14 cellular contexts compared by ENCODE assay signal in genomic region chr2:188181439-188181838, GRCh38.
DNase-seq lines count a peak whose midpoint lies in the region; ATAC-seq, FAIRE-seq and TF ChIP-seq lines count a peak whose summit lies in the region.
"Had no signal": no experiment of that assay in that cellular context is flagged by ENCODE, and none has a peak within 500 bp of the region (broad histone marks: within the 10 kb centered on the region; RNA-seq: fewer than 3 reads in every experiment).

No MANE protein-coding gene starts in this region.

- intact Hi-C loops in sciatic nerve (cut with DNase I), result no loop called here

- H4K91ac ChIP-seq in H1 (replicated peaks; ENCODE audit: insufficient read length, low read length), result no peak overlapping the region

- POLR2A ChIA-PET in H1 (lab: Charles Lee; ENCODE audit: partially characterized antibody), result interaction anchor here (1.5 kb wide), 1 partner anchor 111 kb away, joined by 4 read pairs; the partner anchor contains the start of gene GULP1

- no peak overlapping the region for H3K56ac ChIP-seq in H1 (replicated peaks; ENCODE audit: insufficient read length, low read depth, low read length)

- ATAC-seq in activated T-cell treated with anti-CD3 and anti-CD28 coated beads, Interleukin-2, amount 50 U/mL, for 4 hours, result no peak
- ATAC-seq in sciatic nerve (peak; percentile 40), GM19397 (IDR thresholded peaks at IDR 0.05; ENCODE audit: unreplicated experiment) (no peak)
- ATAC-seq: activated naive CD4-positive, alpha-beta T cell treated with anti-CD3 and anti-CD28 coated beads, Interleukin-2, amount 50 U/mL, for 72 hours; gastroesophageal sphincter; mucosa of descending colon had no signal

- H3K18ac ChIP-seq in H1 (ENCODE audit: extremely low read depth, low read length), result no peak overlapping the region; the same call in 1 of the 2 replicates

- peak overlapping the region in 1 of 2 experiments; percentile 43; a peak in 1 of 4 replicates for H3K4me2 ChIP-seq in H1 (ENCODE audit: insufficient read depth in 1 of 2, low read depth in 2 of 2, low read length in 2 of 2)

- H2AFZ ChIP-seq in H1 (ENCODE audit: low read length), result peak overlapping the region; percentile 20; the same call in 1 of the 2 replicates

- no peak for DNase-seq in activated T-cell treated with anti-CD3 and anti-CD28 coated beads, Interleukin-2, amount 50 U/mL, for 4 hours
- no peak for DNase-seq in activated T-cell treated with anti-CD3 and anti-CD28 coated beads, Interleukin-2, amount 50 U/mL, for 48 hours
- peak; percentile 9 for DNase-seq in MV-4-11 (lab: John Stamatoyannopoulos, UW)
- DNase-seq in H1 (ENCODE audit: low read depth in 1 of 2, low spot score in 2 of 2), result no peak
- no peak for DNase-seq in sciatic nerve (ENCODE audit: low spot score)
- DNase-seq in cerebellum (ENCODE audit: low spot score), result no peak
- DNase-seq in GM20000 (ENCODE audit: low spot score), result no peak
- DNase-seq: activated CD8-positive, alpha-beta memory T cell treated with anti-CD3 and anti-CD28 coated beads, Interleukin-2, amount 50 U/mL, for 4 hours; caudate nucleus; MG63 had no signal

- peak overlapping the region; percentile 7 for H3K4ac ChIP-seq in H1 (replicated peaks; ENCODE audit: insufficient read length, low read depth, low read length)

- no peak overlapping the region; the same call in 1 of the 2 replicates for H2BK20ac ChIP-seq in H1 (ENCODE audit: low read length)

- H2AK5ac ChIP-seq in H1 (ENCODE audit: low read depth, low read length), result no peak overlapping the region

- FAIRE-seq in H1 (lab: Jason Lieb, UNC), result peak; percentile 81

- H4K8ac ChIP-seq in H1 (ENCODE audit: extremely low read depth, insufficient read depth, low read length), result no peak overlapping the region

- no peak for TF ChIP-seq EP300 in H1 (IDR thresholded peaks at IDR 0.05; ENCODE audit: borderline replicate concordance in 1 of 2, low read depth in 2 of 2, low read length in 2 of 2)

- H3K4me1 ChIP-seq in H1 (replicated peaks in 1 of 4; ENCODE audit: control insufficient read depth in 3 of 4, insufficient read depth in 4 of 4, low read length in 3 of 4), result peaks cover 0 to 9% (median under 1%) of the 10 kb centered on the region in 4 experiments; a peak in 2 of 7 replicates
- H3K4me1 ChIP-seq: gastroesophageal sphincter had no signal

- H3K9me3 Mint-ChIP-seq in activated T-cell treated with anti-CD3 and anti-CD28 coated beads, Interleukin-2, amount 50 U/mL, for 4 hours, result peaks cover 3% of the 10 kb centered on the region

- no peak overlapping the region for H2BK120ac ChIP-seq in H1 (replicated peaks; ENCODE audit: low read depth, low read length)

- H3K4me3 ChIP-seq in H1 (ENCODE audit: extremely low read depth in 1 of 4, insufficient read depth in 2 of 4, low read depth in 3 of 4, low read length in 4 of 4), result no peak overlapping the region
- H3K4me3 ChIP-seq: gastroesophageal sphincter, MG63, mucosa of descending colon had no signal

- TF ChIP-seq CTCF in H1 (IDR thresholded peaks at IDR 0.05; ENCODE audit: control extremely low read depth in 1 of 3, insufficient read depth in 1 of 3, low read depth in 1 of 3, low read length in 3 of 3) (no peak), GM20000 (IDR thresholded peaks at IDR 0.05; ENCODE audit: extremely low read depth, missing control alignments) (no peak)

- no peak overlapping the region for H3K14ac ChIP-seq in H1 (ENCODE audit: insufficient read length)

- no peaks in the 10 kb centered on the region for H4K20me1 ChIP-seq in H1 (replicated peaks in 1 of 2; ENCODE audit: control insufficient read depth in 1 of 2, insufficient read depth in 2 of 2, low read length in 2 of 2)

- no peaks in the 10 kb centered on the region for H3K36me3 Mint-ChIP-seq in activated T-cell treated with anti-CD3 and anti-CD28 coated beads, Interleukin-2, amount 50 U/mL, for 4 hours (ENCODE audit: insufficient read depth)
- H3K36me3 Mint-ChIP-seq: activated naive CD4-positive, alpha-beta T cell treated with anti-CD3 and anti-CD28 coated beads, Interleukin-2, amount 50 U/mL, for 72 hours had no signal

- CTCF ChIA-PET in H1 (lab: Charles Lee; ENCODE audit: partially characterized antibody), result no interaction called here

- 0 out of 2 replicates have a peak overlapping the region, but pooled peaks have one; percentile 40 for H2BK12ac ChIP-seq in H1 (ENCODE audit: low read depth, low read length)

- H3K23ac ChIP-seq in H1 (ENCODE audit: insufficient read length), result no peak overlapping the region

- no peaks in the 10 kb centered on the region; a peak in 1 of 4 replicates for H3K9me3 ChIP-seq in H1 (ENCODE audit: insufficient read depth in 2 of 2, low read depth in 1 of 2, low read length in 1 of 2)
- H3K9me3 ChIP-seq: gastroesophageal sphincter, MG63, mucosa of descending colon had no signal

- H4K5ac ChIP-seq in H1 (ENCODE audit: insufficient read length, low read depth, low read length), result peak overlapping the region; percentile 42

- no peak overlapping the region for H3K9ac ChIP-seq in H1 (replicated peaks in 1 of 4; ENCODE audit: extremely low read depth in 1 of 4, low read depth in 3 of 4, low read length in 3 of 4)

- TF ChIP-seq POLR2A in H1 (IDR thresholded peaks at IDR 0.05; ENCODE audit: control extremely low read depth in 1 of 2, low read depth in 2 of 2, low read length in 2 of 2), result no peak

- no peaks in the 10 kb centered on the region for H3K27me3 ChIP-seq in H1 (replicated peaks in 1 of 4; ENCODE audit: control insufficient read depth in 3 of 4, extremely low read depth in 1 of 4, insufficient read depth in 3 of 4, low read length in 3 of 4)
- H3K27me3 ChIP-seq: gastroesophageal sphincter, MG63 had no signal

- no peaks in the 10 kb centered on the region for H3K79me2 ChIP-seq in H1 (ENCODE audit: control insufficient read depth in 1 of 2, insufficient read depth in 2 of 2, low read length in 2 of 2)

- H3K79me1 ChIP-seq in H1 (ENCODE audit: low read depth, low read length), result no peaks in the 10 kb centered on the region

- H3K4me3 Mint-ChIP-seq in activated T-cell treated with anti-CD3 and anti-CD28 coated beads, Interleukin-2, amount 50 U/mL, for 4 hours, result peak overlapping the region; percentile 2

- H3K23me2 ChIP-seq in H1 (ENCODE audit: low read depth, low read length), result no peaks in the 10 kb centered on the region

- TF ChIP-seq RAD21 in H1 (IDR thresholded peaks at IDR 0.05 in 1 of 2, conservative IDR thresholded peaks at IDR 0.05 in 1 of 2; ENCODE audit: low read depth in 2 of 2, low read length in 2 of 2), result no peak

- no peak overlapping the region for H3K27ac ChIP-seq in H1 (ENCODE audit: low read depth, low read length)
- H3K27ac ChIP-seq: gastroesophageal sphincter had no signal

- H3K4me1 Mint-ChIP-seq in activated T-cell treated with anti-CD3 and anti-CD28 coated beads, Interleukin-2, amount 50 U/mL, for 4 hours (ENCODE audit: low read depth), result peaks cover 3% of the 10 kb centered on the region

- no peaks in the 10 kb centered on the region for H3K36me3 ChIP-seq in H1 (ENCODE audit: control insufficient read depth in 2 of 4, insufficient read depth in 4 of 4, low read length in 3 of 4)
- H3K36me3 ChIP-seq: gastroesophageal sphincter, MG63 had no signal

- 51% methylated on average over 4 of the region's 4 CpGs; no CpG with 5 or more reads in 1 of the 2 experiments for WGBS in H1 (ENCODE audit: extremely low coverage in 1 of 2, insufficient coverage in 1 of 2, insufficient read length in 1 of 2, insufficient replicate concordance in 2 of 2, low coverage in 1 of 2, low lambda C conversion rate in 2 of 2, missing lambda C conversion rate in 1 of 2), 2 experiments

- no peak overlapping the region; the same call in 1 of the 2 replicates for H2BK5ac ChIP-seq in H1 (ENCODE audit: low read depth, low read length)

- H3K27me3 Mint-ChIP-seq in activated T-cell treated with anti-CD3 and anti-CD28 coated beads, Interleukin-2, amount 50 U/mL, for 4 hours (ENCODE audit: low read depth), result no peaks in the 10 kb centered on the region

- H2BK15ac ChIP-seq in H1 (ENCODE audit: low read length), result no peak overlapping the region

TF ChIP-seq in H1, 55 proteins besides CTCF, POLR2A, EP300 and RAD21:
- TF ChIP-seq EZH2 (IDR thresholded peaks at IDR 0.05; ENCODE audit: low read depth, low read length, severe bottlenecking) (no peak), MAX (IDR thresholded peaks at IDR 0.05) (0 out of 2 replicates have a peak, but pooled peaks have one; percentile 25)
